ENCODE assay signal across 30 cellular contexts in genomic region chr9:89349607-89350006, GRCh38. TPM values are rescaled to one million over a fixed set of nuclear protein-coding genes. Genes with fewer than 3 reads are reported as not detected.
"Had no signal": no experiment of that assay in that cellular context is flagged by ENCODE, and none has a peak within 500 bp of the region (broad histone marks: within the 10 kb centered on the region; RNA-seq: fewer than 3 reads in every experiment).

No MANE protein-coding gene starts in this region.

- H3K9me3 ChIP-seq: ascending aorta, breast epithelium, colonic mucosa had no signal

- H3K27me3 Mint-ChIP-seq: activated B cell treated with CpG ODN at 0.5 μM for 24 hours; activated CD8-positive, alpha-beta T cell treated with anti-CD3 and anti-CD28 coated beads for 36 hours; activated naive CD8-positive, alpha-beta T cell treated with anti-CD3 and anti-CD28 coated beads, Interleukin-2, amount 10 ng/mL, durations not matched to agents 7 days and 5 days; brain; T-cell had no signal

- H3K4me3 ChIP-seq: ascending aorta, breast epithelium, cardiac muscle cell, colonic mucosa had no signal

- DNase-seq: activated B cell treated with CpG ODN at 0.5 μM for 24 hours; activated CD4-positive, alpha-beta T cell treated with anti-CD3 and anti-CD28 coated beads for 48 hours; activated CD4-positive, alpha-beta T cell treated with anti-CD3 and anti-CD28 coated beads, Interleukin-2, amount 50 U/mL, for 1 hour; activated CD4-positive, alpha-beta T cell treated with anti-CD3 and anti-CD28 coated beads, Interleukin-2, amount 50 U/mL, for 48 hours; activated CD8-positive, alpha-beta memory T cell treated with anti-CD3 and anti-CD28 coated beads for 24 hours; activated CD8-positive, alpha-beta T cell treated with anti-CD3 and anti-CD28 coated beads for 36 hours; activated effector memory CD4-positive, alpha-beta T cell treated with Interleukin-2 at 50 U/mL for 16 hours; activated gamma-delta T cell treated with Interleukin-2 at 50 U/mL for 16 hours; activated naive CD4-positive, alpha-beta T cell treated with Interleukin-2 at 50 U/mL for 16 hours; activated naive CD8-positive, alpha-beta T cell treated with anti-CD3 and anti-CD28 coated beads, Interleukin-2, amount 10 ng/mL, durations not matched to agents 7 days and 5 days; activated T-cell treated with anti-CD3 and anti-CD28 coated beads, Interleukin-2, amount 50 U/mL, for 72 hours; central memory CD4-positive, alpha-beta T cell; cerebellar nuclear complex; colonic mucosa; effector CD8-positive, alpha-beta T cell; foreskin fibroblast; glutamatergic neuron; SW 1271; T-cell; T1000; WERI-Rb-1 had no signal

- H3K4me1 Mint-ChIP-seq: brain had no signal

- H3K4me3 Mint-ChIP-seq: activated B cell treated with CpG ODN at 0.5 μM for 24 hours; activated CD8-positive, alpha-beta T cell treated with anti-CD3 and anti-CD28 coated beads for 36 hours; activated naive CD8-positive, alpha-beta T cell treated with anti-CD3 and anti-CD28 coated beads, Interleukin-2, amount 10 ng/mL, durations not matched to agents 7 days and 5 days; activated T-cell treated with anti-CD3 and anti-CD28 coated beads, Interleukin-2, amount 50 U/mL, for 72 hours; brain; T-cell; T-helper 1 cell treated with Interleukin-12 subunit alpha and Interleukin-12 subunit beta and Interleukin-4 antibody, amounts not matched to agents 30 μg/mL and 1 μg/mL, for 36 hours; T-helper 2 cell treated with Interferon-gamma antibody and Interleukin-4, amounts not matched to agents 5 μg/mL and 100 μg/mL, for 36 hours had no signal

- H3K4me1 ChIP-seq: ascending aorta, breast epithelium, colonic mucosa had no signal

- H3K27me3 ChIP-seq: ascending aorta, breast epithelium, cardiac muscle cell, colonic mucosa had no signal

- H3K9me3 Mint-ChIP-seq: activated B cell treated with CpG ODN at 0.5 μM for 24 hours; activated CD8-positive, alpha-beta T cell treated with anti-CD3 and anti-CD28 coated beads for 36 hours; activated naive CD4-positive, alpha-beta T cell treated with anti-CD3 and anti-CD28 coated beads, Interleukin-2, amount 50 U/mL, for 72 hours; activated naive CD8-positive, alpha-beta T cell treated with anti-CD3 and anti-CD28 coated beads, Interleukin-2, amount 10 ng/mL, durations not matched to agents 7 days and 5 days; activated T-cell treated with anti-CD3 and anti-CD28 coated beads, Interleukin-2, amount 50 U/mL, for 72 hours; T-cell had no signal

- H3K27ac ChIP-seq: ascending aorta, breast epithelium, cardiac muscle cell, colonic mucosa, epithelial cell of prostate, WERI-Rb-1 had no signal

- ATAC-seq: activated CD4-positive, CD25-positive, alpha-beta regulatory T cell treated with anti-CD3 and anti-CD28 coated beads, Interleukin-2, amount 50 U/mL, for 24 hours; activated CD8-positive, alpha-beta T cell treated with anti-CD3 and anti-CD28 coated beads for 36 hours; activated naive CD4-positive, alpha-beta T cell treated with anti-CD3 and anti-CD28 coated beads, Interleukin-2, amount 50 U/mL, for 72 hours; activated T-cell treated with anti-CD3 and anti-CD28 coated beads, Interleukin-2, amount 50 U/mL, for 72 hours; T-cell had no signal

- H3K27ac Mint-ChIP-seq: activated B cell treated with CpG ODN at 0.5 μM for 24 hours; activated CD8-positive, alpha-beta T cell treated with anti-CD3 and anti-CD28 coated beads for 36 hours; activated naive CD8-positive, alpha-beta T cell treated with anti-CD3 and anti-CD28 coated beads, Interleukin-2, amount 10 ng/mL, durations not matched to agents 7 days and 5 days; activated T-cell treated with anti-CD3 and anti-CD28 coated beads, Interleukin-2, amount 50 U/mL, for 72 hours; brain; T-cell; T-helper 1 cell treated with Interleukin-12 subunit alpha and Interleukin-12 subunit beta and Interleukin-4 antibody, amounts not matched to agents 30 μg/mL and 1 μg/mL, for 36 hours; T-helper 2 cell treated with Interferon-gamma antibody and Interleukin-4, amounts not matched to agents 5 μg/mL and 100 μg/mL, for 36 hours had no signal

RNA-seq across cellular contexts. Expression of gene CKS2, which starts 38.6 kb away (rescaled TPM):
- total RNA-seq: ascending aorta had no signal
